ENCODE assay signal across 12 cellular contexts in the genomic region with DNA sequence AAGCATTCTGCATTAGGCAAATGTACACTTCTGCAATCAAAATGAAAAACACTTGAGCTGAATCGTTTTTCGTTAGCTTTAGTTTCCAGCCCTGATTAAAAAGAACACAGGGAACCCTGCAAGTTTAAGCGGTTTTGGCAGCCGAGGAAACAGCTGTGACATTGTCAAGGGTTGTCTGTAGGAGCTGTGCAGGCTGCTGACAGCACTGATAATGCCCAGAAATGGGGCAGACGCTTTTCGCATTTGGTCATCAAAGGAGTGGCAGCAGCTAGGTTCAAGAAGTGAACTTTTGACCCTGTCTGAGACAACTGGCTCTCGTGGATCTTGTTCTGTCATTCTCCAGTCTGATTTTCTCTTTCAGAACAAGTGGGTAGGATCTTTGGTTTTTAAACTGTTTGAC.
DNase-seq lines count a peak whose midpoint lies in the region; ATAC-seq and TF ChIP-seq lines count a peak whose summit lies in the region.
"Had no signal": no experiment of that assay in that cellular context is flagged by ENCODE, and none has a peak within 500 bp of the region (broad histone marks: within the 10 kb centered on the region; RNA-seq: fewer than 3 reads in every experiment).

No MANE protein-coding gene starts in this region.

- 2% methylated on average over 7 of the region's 7 CpGs for WGBS in esophagus muscularis mucosa

- H3K36me3 ChIP-seq in esophagus muscularis mucosa (no peaks in the 10 kb centered on the region), left lung (no peaks in the 10 kb centered on the region), gastrocnemius medialis (no peaks in the 10 kb centered on the region)

- intact Hi-C loops in esophagus muscularis mucosa (cut with DNase I) (no loop called here), left lung (cut with DNase I) (no loop called here), gastrocnemius medialis (cut with DNase I; ENCODE audit: low total_unique reads) (no loop called here)

- no peaks in the 10 kb centered on the region for H3K27me3 ChIP-seq in esophagus muscularis mucosa
- no peaks in the 10 kb centered on the region for H3K27me3 ChIP-seq in left lung
- H3K27me3 ChIP-seq in gastrocnemius medialis = no peaks in the 10 kb centered on the region

- no peak for TF ChIP-seq EP300 in esophagus muscularis mucosa (IDR thresholded peaks at IDR 0.05)

- ATAC-seq in HG03432 (IDR thresholded peaks at IDR 0.05; ENCODE audit: unreplicated experiment) = peak; percentile 55
- peak; percentile 67 for ATAC-seq in left lung
- ATAC-seq in gastrocnemius medialis = peak; percentile 61 to 69
- ATAC-seq in GM18870 (IDR thresholded peaks at IDR 0.05; ENCODE audit: unreplicated experiment) = no peak
- ATAC-seq in GM19452 (IDR thresholded peaks at IDR 0.05; ENCODE audit: unreplicated experiment) = no peak

- POLR2A ChIA-PET in HEK293T (lab: Yijun Ruan, JAX) = interaction anchor here (0.7 kb wide), 1 partner anchor 15 kb away, joined by 3 read pairs; no protein-coding TSS in a partner anchor

- H3K4me3 ChIP-seq in esophagus muscularis mucosa (peak overlapping the region in 3 of 4 donors; percentile 6 to 18 (median 7)), left lung (no peak overlapping the region), gastrocnemius medialis (peak overlapping the region in 2 of 4 donors; percentile 6 to 19)
- H3K4me3 ChIP-seq: skin epidermis had no signal

- H3K4me1 ChIP-seq in esophagus muscularis mucosa (peaks cover 40 to 48% (median 42%) of the 10 kb centered on the region in 4 donors), left lung (peaks cover 12 to 22% of the 10 kb centered on the region in 2 donors), gastrocnemius medialis (peaks cover 73 to 77% of the 10 kb centered on the region in 2 donors)

- no peak for DNase-seq in esophagus muscularis mucosa (ENCODE audit: extremely low spot score)
- DNase-seq in left lung = no peak
- DNase-seq in gastrocnemius medialis = peak; percentile 62 to 75
- no peak for DNase-seq in stimulated activated CD4-positive, alpha-beta T cell treated with anti-CD3 and anti-CD28 coated beads, Interleukin-2, amount 100 ng/mL, for 48 hours
- no peak for DNase-seq in HEK293T (ENCODE audit: extremely low spot score)
- DNase-seq: activated CD4-positive, alpha-beta T cell treated with anti-CD3 and anti-CD28 coated beads, Interleukin-2, amount 50 U/mL, for 1 hour; activated gamma-delta T cell; GDM1 had no signal

- in situ Hi-C loops in gastrocnemius medialis (cut with MboI; ENCODE audit: low sequenced_read_pairs in 4 of 4) = no loop called here

- CTCF ChIA-PET in HEK293T (lab: Yijun Ruan, JAX) = no interaction called here

- H3K27ac ChIP-seq in esophagus muscularis mucosa (replicated peaks in 1 of 4) (peak overlapping the region in 3 of 4 donors; percentile 7 to 57 (median 12)), left lung (no peak overlapping the region), gastrocnemius medialis (peak overlapping the region; percentile 78 to 84 (median 80))
- H3K27ac ChIP-seq: skin epidermis had no signal

- no peak for TF ChIP-seq CTCF in esophagus muscularis mucosa (IDR thresholded peaks at IDR 0.05)
- TF ChIP-seq CTCF in left lung (IDR thresholded peaks at IDR 0.05) = no peak
- no peak for TF ChIP-seq CTCF in gastrocnemius medialis (IDR thresholded peaks at IDR 0.05 in 4 of 5, conservative IDR thresholded peaks at IDR 0.05 in 1 of 5)

- TF ChIP-seq POLR2A in esophagus muscularis mucosa (IDR thresholded peaks at IDR 0.05; ENCODE audit: low read depth) = no peak
- TF ChIP-seq POLR2A in gastrocnemius medialis (IDR thresholded peaks at IDR 0.05) = no peak

- H3K9me3 ChIP-seq in esophagus muscularis mucosa (no peaks in the 10 kb centered on the region), left lung (no peaks in the 10 kb centered on the region), gastrocnemius medialis (no peaks in the 10 kb centered on the region)

TF ChIP-seq in HEK293T, 16 proteins besides CTCF, POLR2A, EP300 and RAD21:
- no peak for TF ChIP-seq ARNT (IDR thresholded peaks at IDR 0.05)
- no peak for TF ChIP-seq ELF4 (IDR thresholded peaks at IDR 0.05)
- TF ChIP-seq ZNF384 (IDR thresholded peaks at IDR 0.05) = no peak
- no peak for TF ChIP-seq FOXM1 (IDR thresholded peaks at IDR 0.05; ENCODE audit: borderline replicate concordance)
- no peak for TF ChIP-seq FOXK2 (IDR thresholded peaks at IDR 0.05)
- TF ChIP-seq LEF1 (IDR thresholded peaks at IDR 0.05; ENCODE audit: borderline replicate concordance) = no peak
- TF ChIP-seq L3MBTL2 (conservative IDR thresholded peaks at IDR 0.05) = no peak
- no peak for TF ChIP-seq FOXA1 (IDR thresholded peaks at IDR 0.05)
- TF ChIP-seq, protein P1, sequence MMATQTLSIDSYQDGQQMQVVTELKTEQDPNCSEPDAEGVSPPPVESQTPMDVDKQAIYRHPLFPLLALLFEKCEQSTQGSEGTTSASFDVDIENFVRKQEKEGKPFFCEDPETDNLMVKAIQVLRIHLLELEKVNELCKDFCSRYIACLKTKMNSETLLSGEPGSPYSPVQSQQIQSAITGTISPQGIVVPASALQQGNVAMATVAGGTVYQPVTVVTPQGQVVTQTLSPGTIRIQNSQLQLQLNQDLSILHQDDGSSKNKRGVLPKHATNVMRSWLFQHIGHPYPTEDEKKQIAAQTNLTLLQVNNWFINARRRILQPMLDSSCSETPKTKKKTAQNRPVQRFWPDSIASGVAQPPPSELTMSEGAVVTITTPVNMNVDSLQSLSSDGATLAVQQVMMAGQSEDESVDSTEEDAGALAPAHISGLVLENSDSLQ (IDR thresholded peaks at IDR 0.05) = no peak
- TF ChIP-seq NFRKB (IDR thresholded peaks at IDR 0.05) = no peak
- TF ChIP-seq SP1 (IDR thresholded peaks at IDR 0.05) = no peak
- TF ChIP-seq HDGF (IDR thresholded peaks at IDR 0.05; ENCODE audit: borderline replicate concordance) = no peak
- TF ChIP-seq CTBP1 (IDR thresholded peaks at IDR 0.05; ENCODE audit: borderline replicate concordance) = no peak
- TF ChIP-seq TARDBP (IDR thresholded peaks at IDR 0.05) = no peak
- no peak for TF ChIP-seq SUZ12 (IDR thresholded peaks at IDR 0.05)
- no peak for TF ChIP-seq BHLHE40 (IDR thresholded peaks at IDR 0.05; ENCODE audit: borderline replicate concordance)
TF ChIP-seq in HEK293T: peak in this region for 0.

Comparison
In these comparisons a context has a peak if more than half of its experiments do, and no peak if none do; other contexts are left out.
1. ATAC-seq: peak in HG03432 (single experiment), left lung (single experiment) and gastrocnemius medialis (2 of 2); none in GM18870 (single experiment) and GM19452 (single experiment).
2. DNase-seq: peak in gastrocnemius medialis (2 of 2); none in esophagus muscularis mucosa (single experiment), left lung (0 of 2), stimulated activated CD4-positive, alpha-beta T cell treated with anti-CD3 and anti-CD28 coated beads, Interleukin-2, amount 100 ng/mL, for 48 hours (0 of 2) and HEK293T (single experiment).
3. H3K27ac ChIP-seq: peak in esophagus muscularis mucosa (3 of 4) and gastrocnemius medialis (4 of 4); none in left lung (0 of 2).
4. H3K4me3 ChIP-seq: peak in esophagus muscularis mucosa (3 of 4); none in left lung (0 of 2).